In the genomic region with DNA sequence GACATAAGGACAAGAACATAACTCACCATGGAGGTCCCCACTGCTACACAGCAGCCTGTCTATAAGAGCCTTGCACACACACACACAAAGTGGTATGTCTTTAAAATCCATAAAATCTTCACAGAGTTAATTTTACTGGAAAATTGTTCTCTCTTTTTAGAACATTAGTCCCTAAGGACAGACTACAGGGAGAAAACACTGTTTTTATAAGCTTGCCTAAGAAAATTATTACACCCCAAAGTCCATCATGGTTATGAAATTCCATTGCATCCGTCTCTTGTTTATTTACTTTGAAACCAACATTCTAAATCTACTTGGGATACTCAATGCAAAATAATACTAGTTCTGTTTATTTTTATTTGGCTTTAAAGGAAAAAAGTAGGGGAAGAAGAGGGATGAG, we compare ENCODE assay signal across 23 cellular contexts.
"Had no signal": no experiment of that assay in that cellular context is flagged by ENCODE, and none has a peak within 500 bp of the region (broad histone marks: within the 10 kb centered on the region; RNA-seq: fewer than 3 reads in every experiment).

No MANE protein-coding gene starts in this region.

- H3K4me3 ChIP-seq: coronary artery, esophagus squamous epithelium, heart right ventricle, left lung, lower lobe of right lung, mucosa of descending colon had no signal

- H3K27me3 ChIP-seq: heart right ventricle, left lung had no signal

- FAIRE-seq: colon, endometrium, frontal cortex, islet of Langerhans, keratinocyte had no signal

- H3K27ac ChIP-seq: coronary artery, epithelial cell of prostate, esophagus squamous epithelium, foreskin keratinocyte, heart right ventricle, left lung, lower lobe of right lung had no signal

- H3K4me1 ChIP-seq: esophagus squamous epithelium, foreskin keratinocyte, heart right ventricle, left lung, lower lobe of right lung had no signal

- H3K36me3 ChIP-seq: esophagus squamous epithelium, heart right ventricle, left lung, lower lobe of right lung had no signal

- DNase-seq: effector CD8-positive, alpha-beta T cell; effector memory CD8-positive, alpha-beta T cell; endodermal cell; erythroblast; esophagus squamous epithelium; foreskin keratinocyte; glutamatergic neuron; heart right ventricle; hippocampal formation; left cardiac atrium; left lung; left ventricle myocardium superior; lower lobe of right lung; mesenchymal stem cell; mucosa of descending colon had no signal

- ATAC-seq: effector memory CD8-positive, alpha-beta T cell; esophagus mucosa; foreskin keratinocyte; heart right ventricle; left cardiac atrium; left lung; left ventricle myocardium superior; lower lobe of right lung; mucosa of descending colon had no signal

- H3K9me3 ChIP-seq: esophagus squamous epithelium, left lung, lower lobe of right lung, mucosa of descending colon had no signal
